17 cellular contexts compared by ENCODE assay signal in the genomic region with DNA sequence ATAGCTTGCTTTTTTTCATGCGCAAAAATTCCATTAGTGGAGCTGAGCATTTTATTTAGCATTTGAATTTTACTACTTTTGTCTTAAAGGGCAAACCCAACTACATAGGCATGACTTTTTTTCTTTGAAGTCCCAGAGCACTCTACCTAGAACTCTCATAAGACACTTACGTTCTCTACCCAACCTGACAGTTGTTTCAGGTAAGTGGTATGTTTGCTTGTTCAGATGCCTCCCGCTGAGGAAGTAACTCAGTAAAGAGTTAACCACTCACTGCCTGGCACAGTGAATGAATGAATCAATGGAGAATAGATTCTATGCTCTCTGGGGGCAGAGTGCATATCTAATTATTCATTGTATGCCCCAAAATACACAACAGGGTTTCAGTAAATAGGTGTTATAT.
DNase-seq lines count a peak whose midpoint lies in the region; ATAC-seq and TF ChIP-seq lines count a peak whose summit lies in the region.
"Had no signal": no experiment of that assay in that cellular context is flagged by ENCODE, and none has a peak within 500 bp of the region (broad histone marks: within the 10 kb centered on the region; RNA-seq: fewer than 3 reads in every experiment).

No MANE protein-coding gene starts in this region.

- peak overlapping the region; percentile 47 for H3K27ac Mint-ChIP-seq in activated CD4-positive, alpha-beta memory T cell treated with anti-CD3 and anti-CD28 coated beads, Interleukin-2, amount 10 ng/mL, durations not matched to agents 7 days and 5 days
- peak overlapping the region; percentile 65 for H3K27ac Mint-ChIP-seq in stimulated activated naive B cell treated with anti-CD40 and anti-IgM and Interleukin-4, amounts not matched to agents 10 μg/mL and 1 μg/mL and 100 μg/mL, for 72 hours
- no peak overlapping the region for H3K27ac Mint-ChIP-seq in mesothelial cell of epicardium

- H3K36me3 Mint-ChIP-seq in activated CD4-positive, alpha-beta memory T cell treated with anti-CD3 and anti-CD28 coated beads, Interleukin-2, amount 10 ng/mL, durations not matched to agents 7 days and 5 days (ENCODE audit: low read depth), result peaks cover 24% of the 10 kb centered on the region
- no peaks in the 10 kb centered on the region for H3K36me3 Mint-ChIP-seq in stimulated activated naive B cell treated with anti-CD40 and anti-IgM and Interleukin-4, amounts not matched to agents 10 μg/mL and 1 μg/mL and 100 μg/mL, for 72 hours
- H3K36me3 Mint-ChIP-seq in mesothelial cell of epicardium, result no peaks in the 10 kb centered on the region

- POLR2A ChIA-PET in activated CD4-positive, alpha-beta memory T cell treated with anti-CD3 and anti-CD28 coated beads, Interleukin-2, amount 10 ng/mL, durations not matched to agents 7 days and 5 days (lab: Charles Lee), result interaction anchor here (0.8 to 1.2 kb wide), 3 partner anchors 9 to 210 kb away, joined by 3 to 4 read pairs (median 3); no protein-coding TSS in a partner anchor

- TF ChIP-seq CTCF in mesothelial cell of epicardium (IDR thresholded peaks at IDR 0.05; ENCODE audit: unreplicated experiment), result no peak
- TF ChIP-seq CTCF in GM13976 (IDR thresholded peaks at IDR 0.05; ENCODE audit: borderline replicate concordance, control extremely low read depth, extremely low read depth, insufficient read depth, missing control alignments), result no peak

- peaks cover 24% of the 10 kb centered on the region for H3K4me1 Mint-ChIP-seq in activated CD4-positive, alpha-beta memory T cell treated with anti-CD3 and anti-CD28 coated beads, Interleukin-2, amount 10 ng/mL, durations not matched to agents 7 days and 5 days
- peaks cover 37 to 55% of the 10 kb centered on the region in 2 donors for H3K4me1 Mint-ChIP-seq in stimulated activated naive B cell treated with anti-CD40 and anti-IgM and Interleukin-4, amounts not matched to agents 10 μg/mL and 1 μg/mL and 100 μg/mL, for 72 hours
- peaks cover 13% of the 10 kb centered on the region for H3K4me1 Mint-ChIP-seq in mesothelial cell of epicardium

- CTCF ChIA-PET in activated CD4-positive, alpha-beta memory T cell treated with anti-CD3 and anti-CD28 coated beads, Interleukin-2, amount 10 ng/mL, durations not matched to agents 7 days and 5 days (lab: Charles Lee), result interaction anchor here (1.0 kb wide), 1 partner anchor 9 kb away, joined by 3 read pairs; no protein-coding TSS in a partner anchor

- peak; percentile 9 to 27 for ATAC-seq in activated CD4-positive, CD25-positive, alpha-beta regulatory T cell treated with anti-CD3 and anti-CD28 coated beads, Interleukin-2, amount 50 U/mL, for 24 hours
- peak; percentile 17 for ATAC-seq in HG02884 (IDR thresholded peaks at IDR 0.05; ENCODE audit: unreplicated experiment)
- peak; percentile 52 to 58 for ATAC-seq in stimulated activated naive B cell treated with anti-CD40 and anti-IgM and Interleukin-4, amounts not matched to agents 10 μg/mL and 1 μg/mL and 100 μg/mL, for 72 hours (replicated peaks)

- in situ Hi-C loops in GM13976 (cut with MboI; ENCODE audit: low sequenced_read_pairs, unreplicated experiment), result no loop called here

- H3K9me3 Mint-ChIP-seq in activated CD4-positive, alpha-beta memory T cell treated with anti-CD3 and anti-CD28 coated beads, Interleukin-2, amount 10 ng/mL, durations not matched to agents 7 days and 5 days, result peaks cover 19% of the 10 kb centered on the region
- peaks cover 0 to 2% of the 10 kb centered on the region in 2 donors for H3K9me3 Mint-ChIP-seq in stimulated activated naive B cell treated with anti-CD40 and anti-IgM and Interleukin-4, amounts not matched to agents 10 μg/mL and 1 μg/mL and 100 μg/mL, for 72 hours
- no peaks in the 10 kb centered on the region for H3K9me3 Mint-ChIP-seq in mesothelial cell of epicardium

- no peaks in the 10 kb centered on the region for H3K27me3 Mint-ChIP-seq in activated CD4-positive, alpha-beta memory T cell treated with anti-CD3 and anti-CD28 coated beads, Interleukin-2, amount 10 ng/mL, durations not matched to agents 7 days and 5 days
- no peaks in the 10 kb centered on the region for H3K27me3 Mint-ChIP-seq in stimulated activated naive B cell treated with anti-CD40 and anti-IgM and Interleukin-4, amounts not matched to agents 10 μg/mL and 1 μg/mL and 100 μg/mL, for 72 hours
- peaks cover 12% of the 10 kb centered on the region for H3K27me3 Mint-ChIP-seq in mesothelial cell of epicardium (ENCODE audit: low read depth)

- no peak for DNase-seq in activated CD4-positive, CD25-positive, alpha-beta regulatory T cell treated with anti-CD3 and anti-CD28 coated beads, Interleukin-2, amount 50 U/mL, for 72 hours
- no peak for DNase-seq in activated CD4-positive, alpha-beta memory T cell treated with anti-CD3 and anti-CD28 coated beads, Interleukin-2, amount 10 ng/mL, durations not matched to agents 7 days and 5 days
- no peak for DNase-seq in stimulated activated naive B cell treated with anti-CD40 and anti-IgM and Interleukin-4, amounts not matched to agents 10 μg/mL and 1 μg/mL and 100 μg/mL, for 72 hours
- DNase-seq in mesothelial cell of epicardium (ENCODE audit: low spot score in 2 of 2, unreplicated experiment in 2 of 2), result no peak
- no peak for DNase-seq in activated naive CD4-positive, alpha-beta T cell (lab: John Stamatoyannopoulos, UW)
- DNase-seq in GM13976 (ENCODE audit: low spot score), result no peak
- DNase-seq: 8988T, DMS79 treated with DMSO at 0.1 percent for 48 hours, Kasumi-1, MM.1S, NCI-H1092 treated with DMSO at 0.1 percent for 48 hours, NCI-H1694, NCI-H2107, NCI-H748 treated with DMSO at 0.1 percent for 48 hours, SJCRH30 had no signal

- no peak overlapping the region for H3K4me3 Mint-ChIP-seq in activated CD4-positive, alpha-beta memory T cell treated with anti-CD3 and anti-CD28 coated beads, Interleukin-2, amount 10 ng/mL, durations not matched to agents 7 days and 5 days
- H3K4me3 Mint-ChIP-seq in stimulated activated naive B cell treated with anti-CD40 and anti-IgM and Interleukin-4, amounts not matched to agents 10 μg/mL and 1 μg/mL and 100 μg/mL, for 72 hours, result no peak overlapping the region
- H3K4me3 Mint-ChIP-seq in mesothelial cell of epicardium, result no peak overlapping the region
